Comparison of ENCODE assay signal across 9 cellular contexts in genomic region chr9:128911529-128912035, GRCh38. TPM values are rescaled to one million over a fixed set of nuclear protein-coding genes. Genes with fewer than 3 reads are reported as not detected.
DNase-seq lines count a peak whose midpoint lies in the region; ATAC-seq and TF ChIP-seq lines count a peak whose summit lies in the region.
"Had no signal": no experiment of that assay in that cellular context is flagged by ENCODE, and none has a peak within 500 bp of the region (broad histone marks: within the 10 kb centered on the region; RNA-seq: fewer than 3 reads in every experiment).

No MANE protein-coding gene starts in this region.

- ATAC-seq in stimulated activated memory B cell treated with anti-CD40 and anti-IgM and Interleukin-4, amounts not matched to agents 10 μg/mL and 1 μg/mL and 100 μg/mL, for 72 hours = no peak

- POLR2A ChIA-PET in activated CD4-positive, alpha-beta memory T cell treated with anti-CD3 and anti-CD28 coated beads for 36 hours (lab: Charles Lee) = no interaction called here

- peaks cover 17% of the 10 kb centered on the region for H3K4me1 Mint-ChIP-seq in stimulated activated memory B cell treated with anti-CD40 and anti-IgM and Interleukin-4, amounts not matched to agents 10 μg/mL and 1 μg/mL and 100 μg/mL, for 72 hours
- H3K4me1 Mint-ChIP-seq in activated CD4-positive, alpha-beta memory T cell treated with anti-CD3 and anti-CD28 coated beads for 36 hours (ENCODE audit: low read depth) = peaks cover 41% of the 10 kb centered on the region

- H3K9me3 ChIP-seq in ascending aorta = no peaks in the 10 kb centered on the region

- CTCF ChIA-PET in activated CD4-positive, alpha-beta memory T cell treated with anti-CD3 and anti-CD28 coated beads for 36 hours (lab: Charles Lee) = interaction anchor here (1.4 kb wide), 1 partner anchor 13 kb away, joined by 4 read pairs; no protein-coding TSS in a partner anchor

- peaks cover 50 to 61% of the 10 kb centered on the region in 2 donors for H3K36me3 ChIP-seq in ascending aorta

- peaks cover 51% of the 10 kb centered on the region for H3K36me3 Mint-ChIP-seq in stimulated activated memory B cell treated with anti-CD40 and anti-IgM and Interleukin-4, amounts not matched to agents 10 μg/mL and 1 μg/mL and 100 μg/mL, for 72 hours
- peaks cover 36% of the 10 kb centered on the region for H3K36me3 Mint-ChIP-seq in activated CD4-positive, alpha-beta memory T cell treated with anti-CD3 and anti-CD28 coated beads for 36 hours

- peaks cover 52 to 76% of the 10 kb centered on the region in 2 donors for H3K4me1 ChIP-seq in ascending aorta

- peak overlapping the region; percentile 94 to 95 for H3K27ac ChIP-seq in ascending aorta

- DNase-seq in HCEC 1CT = peak; percentile 71
- peak; percentile 79 to 94 for DNase-seq in ascending aorta (ENCODE audit: low spot score in 2 of 2)
- peak; percentile 67 for DNase-seq in iPS-NIHi7 (ENCODE audit: extremely low spot score)
- DNase-seq in COLO668 (lab: John Stamatoyannopoulos, UW; ENCODE audit: unreplicated experiment) = no peak
- no peak for DNase-seq in activated CD4-positive, alpha-beta memory T cell treated with anti-CD3 and anti-CD28 coated beads for 36 hours
- DNase-seq in central memory CD4-positive, alpha-beta T cell = no peak
- no peak for DNase-seq in activated T-cell treated with anti-CD3 and anti-CD28 coated beads for 4 hours
- DNase-seq: foreskin melanocyte had no signal

- H3K9me3 Mint-ChIP-seq in stimulated activated memory B cell treated with anti-CD40 and anti-IgM and Interleukin-4, amounts not matched to agents 10 μg/mL and 1 μg/mL and 100 μg/mL, for 72 hours = no peaks in the 10 kb centered on the region
- no peaks in the 10 kb centered on the region for H3K9me3 Mint-ChIP-seq in activated CD4-positive, alpha-beta memory T cell treated with anti-CD3 and anti-CD28 coated beads for 36 hours

- no peaks in the 10 kb centered on the region for H3K27me3 Mint-ChIP-seq in stimulated activated memory B cell treated with anti-CD40 and anti-IgM and Interleukin-4, amounts not matched to agents 10 μg/mL and 1 μg/mL and 100 μg/mL, for 72 hours
- no peaks in the 10 kb centered on the region for H3K27me3 Mint-ChIP-seq in activated CD4-positive, alpha-beta memory T cell treated with anti-CD3 and anti-CD28 coated beads for 36 hours

- H3K4me3 ChIP-seq in ascending aorta = peak overlapping the region in 1 of 2 donors; percentile 6

- no peak overlapping the region for H3K4me3 Mint-ChIP-seq in stimulated activated memory B cell treated with anti-CD40 and anti-IgM and Interleukin-4, amounts not matched to agents 10 μg/mL and 1 μg/mL and 100 μg/mL, for 72 hours
- no peak overlapping the region for H3K4me3 Mint-ChIP-seq in activated CD4-positive, alpha-beta memory T cell treated with anti-CD3 and anti-CD28 coated beads for 36 hours

- TF ChIP-seq CTCF in ascending aorta (IDR thresholded peaks at IDR 0.05) = no peak

- intact Hi-C loops in ascending aorta (cut with DNase I) = loop anchor here (1.0 kb wide), 1 partner anchor 19 kb away; no protein-coding TSS in a partner anchor
- intact Hi-C loops in activated CD4-positive, alpha-beta memory T cell treated with anti-CD3 and anti-CD28 coated beads for 36 hours (cut with micrococcal nuclease) = no loop called here

- no peaks in the 10 kb centered on the region for H3K27me3 ChIP-seq in ascending aorta

- H3K27ac Mint-ChIP-seq in stimulated activated memory B cell treated with anti-CD40 and anti-IgM and Interleukin-4, amounts not matched to agents 10 μg/mL and 1 μg/mL and 100 μg/mL, for 72 hours = peak overlapping the region; percentile 12
- H3K27ac Mint-ChIP-seq in activated CD4-positive, alpha-beta memory T cell treated with anti-CD3 and anti-CD28 coated beads for 36 hours = no peak overlapping the region

RNA-seq across cellular contexts. Expression of gene PHYHD1, which starts 9.2 kb away (rescaled TPM):
- 46.1 TPM for total RNA-seq in ascending aorta
- total RNA-seq in activated CD4-positive, alpha-beta memory T cell treated with anti-CD3 and anti-CD28 coated beads for 36 hours = under 1 TPM; 0.34 to 0.88 TPM

RNA-seq across cellular contexts. Expression of gene LRRC8A, which starts 29.6 kb away (rescaled TPM):
- 227 TPM for total RNA-seq in ascending aorta
- 10 to 100 TPM; 18.0 to 18.7 TPM for total RNA-seq in activated CD4-positive, alpha-beta memory T cell treated with anti-CD3 and anti-CD28 coated beads for 36 hours

RNA-seq across cellular contexts. Expression of gene KYAT1, which starts 29.8 kb away (rescaled TPM):
- total RNA-seq in ascending aorta = 4.9 TPM
- total RNA-seq in activated CD4-positive, alpha-beta memory T cell treated with anti-CD3 and anti-CD28 coated beads for 36 hours = 10 to 100 TPM; 15.9 to 18.1 TPM

RNA-seq across cellular contexts. Expression of gene DOLK, which starts 35.8 kb away (rescaled TPM):
- 5.0 TPM for total RNA-seq in ascending aorta
- 1 to 10 TPM; 5.7 to 6.7 TPM for total RNA-seq in activated CD4-positive, alpha-beta memory T cell treated with anti-CD3 and anti-CD28 coated beads for 36 hours

RNA-seq across cellular contexts. Expression of gene NUP188, which starts 35.9 kb away (rescaled TPM):
- total RNA-seq in ascending aorta = 45.0 TPM
- total RNA-seq in activated CD4-positive, alpha-beta memory T cell treated with anti-CD3 and anti-CD28 coated beads for 36 hours = 100 to 1,000 TPM; 121 to 124 TPM

Comparison
In these comparisons a context has a peak if more than half of its experiments do, and no peak if none do; other contexts are left out.
1. DNase-seq: peak in HCEC 1CT (single experiment), ascending aorta (2 of 2) and iPS-NIHi7 (single experiment); none in COLO668 (single experiment), activated CD4-positive, alpha-beta memory T cell treated with anti-CD3 and anti-CD28 coated beads for 36 hours (single experiment), central memory CD4-positive, alpha-beta T cell (single experiment) and activated T-cell treated with anti-CD3 and anti-CD28 coated beads for 4 hours (single experiment).
2. RNA of gene PHYHD1, which starts 9.2 kb away (total RNA-seq): 46.1 TPM in ascending aorta (single experiment); 0.34 to 0.88 TPM in activated CD4-positive, alpha-beta memory T cell treated with anti-CD3 and anti-CD28 coated beads for 36 hours; every median in the first group is over 10 times any median in the second.
3. RNA of gene LRRC8A, which starts 29.6 kb away (total RNA-seq): 227 TPM in ascending aorta (single experiment); 18.0 to 18.7 TPM in activated CD4-positive, alpha-beta memory T cell treated with anti-CD3 and anti-CD28 coated beads for 36 hours; every median in the first group is over 10 times any median in the second.